Comparison of ENCODE assay signal across 19 cellular contexts in genomic region chr1:170687625-170688024, GRCh38. TPM values are rescaled to one million over a fixed set of nuclear protein-coding genes. Genes with fewer than 3 reads are reported as not detected.
DNase-seq lines count a peak whose midpoint lies in the region; ATAC-seq and TF ChIP-seq lines count a peak whose summit lies in the region.
"Had no signal": no experiment of that assay in that cellular context is flagged by ENCODE, and none has a peak within 500 bp of the region (broad histone marks: within the 10 kb centered on the region; RNA-seq: fewer than 3 reads in every experiment).

No MANE protein-coding gene starts in this region.

- WGBS in body of pancreas, 2 donors = 64 to 71% methylated on average over 4 of the region's 4 CpGs

- H4K20me1 ChIP-seq in osteoblast (ENCODE audit: insufficient read depth, low read length) = no peaks in the 10 kb centered on the region
- H4K20me1 ChIP-seq: BLaER1 had no signal

- H3K36me3 ChIP-seq in left ventricle myocardium inferior (no peaks in the 10 kb centered on the region), osteoblast (ENCODE audit: insufficient read depth, low read length) (no peaks in the 10 kb centered on the region), body of pancreas (replicated peaks in 1 of 2; ENCODE audit: insufficient read depth in 1 of 2, low read depth in 2 of 2) (no peaks in the 10 kb centered on the region)
- H3K36me3 ChIP-seq: BLaER1 had no signal

- ATAC-seq in Right ventricle myocardium inferior (no peak), HG03432 (IDR thresholded peaks at IDR 0.05; ENCODE audit: unreplicated experiment) (no peak), body of pancreas (no peak)
- ATAC-seq: CD8-positive, alpha-beta T cell; GM23338 had no signal

- no peak overlapping the region for H2AFZ ChIP-seq in osteoblast (ENCODE audit: low read length)
- H2AFZ ChIP-seq: GM23338, PC-9 had no signal

- H3K4me2 ChIP-seq in osteoblast (ENCODE audit: insufficient read depth, low read length) = peak overlapping the region; percentile 19
- H3K4me2 ChIP-seq: BLaER1, GM23338, PC-9 had no signal

- intact Hi-C loops in left ventricle myocardium inferior (cut with micrococcal nuclease) = no loop called here
- intact Hi-C loops in Right ventricle myocardium inferior (cut with DNase I) = no loop called here
- intact Hi-C loops in body of pancreas (cut with DNase I) = no loop called here

- POLR2A ChIA-PET in GM10248 (lab: Yijun Ruan, JAX) = no interaction called here

- peaks cover 41% of the 10 kb centered on the region for H3K4me1 ChIP-seq in left ventricle myocardium inferior
- peaks cover 61% of the 10 kb centered on the region for H3K4me1 ChIP-seq in osteoblast (ENCODE audit: insufficient read depth, low read length)
- no peaks in the 10 kb centered on the region for H3K4me1 ChIP-seq in body of pancreas
- H3K4me1 ChIP-seq: BLaER1 had no signal

- TF ChIP-seq CTCF in left ventricle myocardium inferior (IDR thresholded peaks at IDR 0.05; ENCODE audit: borderline replicate concordance) = no peak
- no peak for TF ChIP-seq CTCF in fibroblast of mammary gland (conservative IDR thresholded peaks at IDR 0.05; ENCODE audit: control insufficient read depth, insufficient read depth, low read depth, low read length)
- TF ChIP-seq CTCF in osteoblast (IDR thresholded peaks at IDR 0.05; ENCODE audit: extremely low read depth, low read depth, low read length) = no peak
- no peak for TF ChIP-seq CTCF in GM10248 (IDR thresholded peaks at IDR 0.05; ENCODE audit: control extremely low read depth, extremely low read depth, low read depth, missing control alignments)
- TF ChIP-seq CTCF in body of pancreas (IDR thresholded peaks at IDR 0.05) = no peak

- H3K4me3 ChIP-seq in left ventricle myocardium inferior (no peak overlapping the region), fibroblast of mammary gland (ENCODE audit: control insufficient read depth, low read depth, low read length) (no peak overlapping the region), osteoblast (ENCODE audit: insufficient read depth, low read length) (no peak overlapping the region), body of pancreas (no peak overlapping the region)
- H3K4me3 ChIP-seq: BLaER1, GM23338, PC-9 had no signal

- CTCF ChIA-PET in GM10248 (lab: Yijun Ruan, JAX) = interaction anchor here (1.1 to 4.1 kb wide), 5 partner anchors 26 to 759 kb away, joined by 3 to 33 read pairs (median 5); no protein-coding TSS in a partner anchor

- TF ChIP-seq POLR2A in body of pancreas (IDR thresholded peaks at IDR 0.05) = no peak

- H3K9me3 ChIP-seq in left ventricle myocardium inferior (replicated peaks) (no peaks in the 10 kb centered on the region), osteoblast (ENCODE audit: low read depth, low read length) (no peaks in the 10 kb centered on the region), body of pancreas (no peaks in the 10 kb centered on the region)
- H3K9me3 ChIP-seq: BLaER1 had no signal

- peak overlapping the region; percentile 6 for H3K27ac ChIP-seq in left ventricle myocardium inferior (replicated peaks)
- peak overlapping the region; percentile 75 for H3K27ac ChIP-seq in osteoblast (ENCODE audit: low read depth, low read length)
- H3K27ac ChIP-seq in body of pancreas = no peak overlapping the region
- H3K27ac ChIP-seq: BLaER1, PC-9 had no signal

- no peaks in the 10 kb centered on the region for H3K27me3 ChIP-seq in left ventricle myocardium inferior (ENCODE audit: low read depth)
- no peaks in the 10 kb centered on the region for H3K27me3 ChIP-seq in osteoblast (ENCODE audit: insufficient read depth, low read length)
- no peaks in the 10 kb centered on the region for H3K27me3 ChIP-seq in body of pancreas
- H3K27me3 ChIP-seq: BLaER1 had no signal

- DNase-seq in left ventricle myocardium inferior (no peak), Right ventricle myocardium inferior (ENCODE audit: missing footprints) (no peak), fibroblast of mammary gland (ENCODE audit: low read depth) (peak; percentile 83), osteoblast (ENCODE audit: insufficient read length, low spot score, missing footprints) (no peak), GM10248 (ENCODE audit: extremely low spot score) (no peak), NCI-H146 (lab: John Stamatoyannopoulos, UW) (no peak), body of pancreas (no peak)
- DNase-seq: 8988T; CD8-positive, alpha-beta T cell; DMS79; KG1; NCI-H1436; NCI-H2029 treated with DMSO at 0.1 percent for 48 hours; NCI-H510A treated with DMSO at 0.1 percent for 48 hours; NCI-H82; PC-9 had no signal

- H3K79me2 ChIP-seq in osteoblast (ENCODE audit: insufficient read depth, low read length) = peaks cover 89% of the 10 kb centered on the region

RNA-seq across cellular contexts. Expression of gene PRRX1, which starts 23.7 kb away (rescaled TPM):
- total RNA-seq in left ventricle myocardium inferior (74.7 TPM), Right ventricle myocardium inferior (46.3 TPM), osteoblast (307 and 427 TPM in 2 replicates), body of pancreas (1 to 10 TPM; 5.3 to 8.0 TPM)
- total RNA-seq: CD8-positive, alpha-beta T cell; GM23338; PC-9 had no signal

Comparison
In these comparisons a context has a peak if more than half of its experiments do, and no peak if none do; other contexts are left out.
1. H3K27ac ChIP-seq: peak in left ventricle myocardium inferior (single experiment) and osteoblast (single experiment); none in body of pancreas (0 of 4).